Comparison of ENCODE assay signal across 9 cellular contexts in genomic region chr15:62928242-62928995, GRCh38.
DNase-seq lines count a peak whose midpoint lies in the region; ATAC-seq and TF ChIP-seq lines count a peak whose summit lies in the region.
"Had no signal": no experiment of that assay in that cellular context is flagged by ENCODE, and none has a peak within 500 bp of the region (broad histone marks: within the 10 kb centered on the region; RNA-seq: fewer than 3 reads in every experiment).

No MANE protein-coding gene starts in this region.

- no peak overlapping the region for H3K4me3 ChIP-seq in retinal pigment epithelial cell (ENCODE audit: low read length)

- ATAC-seq in foreskin keratinocyte (peak; percentile 86), HG02938 (IDR thresholded peaks at IDR 0.05; ENCODE audit: unreplicated experiment) (no peak), GM21528 (IDR thresholded peaks at IDR 0.05; ENCODE audit: low FRiP score, unreplicated experiment) (no peak)

- peak; percentile 86 for DNase-seq in H4 (ENCODE audit: low spot score)
- DNase-seq in SW480 (ENCODE audit: low spot score): peak; percentile 2
- peak; percentile 89 to 91 for DNase-seq in foreskin keratinocyte
- DNase-seq in retinal pigment epithelial cell (ENCODE audit: low read depth): peak; percentile 87
- no peak for DNase-seq in NCI-H2029 (lab: John Stamatoyannopoulos, UW)
- DNase-seq in NCI-H2227 (lab: John Stamatoyannopoulos, UW; ENCODE audit: unreplicated experiment): no peak
- DNase-seq: stimulated activated CD4-positive, alpha-beta T cell treated with anti-CD3 and anti-CD28 coated beads, Interleukin-1b, Interleukin-23, amount 100 ng/mL, for 48 hours had no signal

- H3K27me3 ChIP-seq in foreskin keratinocyte: no peaks in the 10 kb centered on the region

- H3K4me1 ChIP-seq in foreskin keratinocyte: peaks cover 23% of the 10 kb centered on the region

- peak overlapping the region; percentile 86 for H3K27ac ChIP-seq in foreskin keratinocyte

- TF ChIP-seq CTCF in foreskin keratinocyte (conservative IDR thresholded peaks at IDR 0.05): peak; percentile 51
- peak; percentile 60 for TF ChIP-seq CTCF in retinal pigment epithelial cell (conservative IDR thresholded peaks at IDR 0.05; ENCODE audit: low read depth, low read length)

Comparison
In these comparisons a context has a peak if more than half of its experiments do, and no peak if none do; other contexts are left out.
1. DNase-seq: peak in H4 (single experiment), SW480 (single experiment), foreskin keratinocyte (2 of 2) and retinal pigment epithelial cell (single experiment); none in NCI-H2029 (single experiment) and NCI-H2227 (single experiment).